19 cellular contexts compared by ENCODE assay signal in genomic region chr6:152416652-152417051, GRCh38.
"Had no signal": no experiment of that assay in that cellular context is flagged by ENCODE, and none has a peak within 500 bp of the region (broad histone marks: within the 10 kb centered on the region; RNA-seq: fewer than 3 reads in every experiment).

No MANE protein-coding gene starts in this region.

- H3K4me3 Mint-ChIP-seq: naive thymus-derived CD8-positive, alpha-beta T cell; nephron progenitor cell; stimulated activated effector memory CD8-positive, alpha-beta T cell treated with anti-CD3 and anti-CD28 coated beads, Interleukin-12 subunit alpha, Interleukin-12 subunit beta, amount 100 ng/mL, for 72 hours had no signal

- ATAC-seq: left lung; naive thymus-derived CD8-positive, alpha-beta T cell; sciatic nerve; stimulated activated effector memory CD8-positive, alpha-beta T cell treated with anti-CD3 and anti-CD28 coated beads, Interleukin-12 subunit alpha, Interleukin-12 subunit beta, amount 100 ng/mL, for 72 hours had no signal

- H3K4me3 ChIP-seq: left lung, ovary, right atrium auricular region, stomach, thyroid gland had no signal

- H3K4me1 Mint-ChIP-seq: nephron progenitor cell; stimulated activated effector memory CD8-positive, alpha-beta T cell treated with anti-CD3 and anti-CD28 coated beads, Interleukin-12 subunit alpha, Interleukin-12 subunit beta, amount 100 ng/mL, for 72 hours had no signal

- H3K27ac Mint-ChIP-seq: naive thymus-derived CD8-positive, alpha-beta T cell; nephron progenitor cell; stimulated activated effector memory CD8-positive, alpha-beta T cell treated with anti-CD3 and anti-CD28 coated beads, Interleukin-12 subunit alpha, Interleukin-12 subunit beta, amount 100 ng/mL, for 72 hours had no signal

- H3K9me3 ChIP-seq: ovary, right atrium auricular region, thyroid gland had no signal

- DNase-seq: cerebellar nuclear complex; dorsolateral prefrontal cortex; effector CD4-positive, alpha-beta T cell; kidney; left lung; mesendoderm; midbrain; naive thymus-derived CD8-positive, alpha-beta T cell; nephron progenitor cell; ovary; stimulated activated CD4-positive, alpha-beta T cell treated with anti-CD3 and anti-CD28 coated beads, Interleukin-2, amount 100 ng/mL, for 24 hours; stimulated activated CD4-positive, alpha-beta T cell treated with anti-CD3 and anti-CD28 coated beads, Interleukin-4, amount 100 ng/mL, for 24 hours; stimulated activated naive CD4-positive, alpha-beta T cell treated with Interleukin-2 at 50 U/mL for 16 hours; stomach; thyroid gland; trophoblast cell had no signal

- H3K27ac ChIP-seq: dorsolateral prefrontal cortex, left lung, ovary, right atrium auricular region, stomach, thyroid gland had no signal

- H3K36me3 ChIP-seq: ovary, right atrium auricular region had no signal

- H3K27me3 ChIP-seq: dorsolateral prefrontal cortex, left lung, ovary, right atrium auricular region, stomach, thyroid gland had no signal

- H3K9me3 Mint-ChIP-seq: stimulated activated effector memory CD8-positive, alpha-beta T cell treated with anti-CD3 and anti-CD28 coated beads, Interleukin-12 subunit alpha, Interleukin-12 subunit beta, amount 100 ng/mL, for 72 hours had no signal

- H3K4me1 ChIP-seq: left lung, right atrium auricular region, stomach had no signal
